In the genomic region with DNA sequence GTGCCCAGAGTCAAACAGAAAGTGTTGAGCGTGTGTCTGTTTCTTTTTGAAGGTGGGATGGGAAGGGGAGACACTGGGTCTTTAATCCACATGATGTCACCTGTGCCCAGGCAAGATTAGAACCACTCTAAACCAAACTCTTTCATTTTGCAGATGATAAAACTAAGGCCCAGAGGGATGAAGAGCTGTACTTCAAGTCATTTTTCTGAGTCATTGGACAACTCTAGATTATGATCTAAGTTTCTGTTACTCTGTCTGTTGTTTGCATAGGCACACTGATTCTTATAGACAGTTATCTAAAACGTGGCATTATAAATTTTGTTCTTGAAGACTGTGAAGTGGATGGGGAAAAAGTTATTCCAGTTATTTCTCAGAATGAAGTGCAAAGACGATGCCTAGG, we compare ENCODE assay signal across 20 cellular contexts.
DNase-seq lines count a peak whose midpoint lies in the region; ATAC-seq and TF ChIP-seq lines count a peak whose summit lies in the region.
"Had no signal": no experiment of that assay in that cellular context is flagged by ENCODE, and none has a peak within 500 bp of the region (broad histone marks: within the 10 kb centered on the region; RNA-seq: fewer than 3 reads in every experiment).

No MANE protein-coding gene starts in this region.

- H3K4me1 ChIP-seq in DND-41 (ENCODE audit: insufficient read depth, low read length), result peaks cover 6% of the 10 kb centered on the region; the same call in 1 of the 2 replicates
- H3K4me1 ChIP-seq: Caco-2 had no signal

- H3K27ac ChIP-seq in DND-41 (ENCODE audit: low read length), result no peak overlapping the region
- H3K27ac ChIP-seq: 22Rv1, BLaER1, C4-2B had no signal

- no peak overlapping the region for H3K4me3 Mint-ChIP-seq in memory B cell
- H3K4me3 Mint-ChIP-seq: B cell; CD4-positive, CD25-positive, alpha-beta regulatory T cell; CD8-positive, alpha-beta T cell; GM23338; H9; HFFc6 had no signal

- H3K4me1 Mint-ChIP-seq in memory B cell, result peaks cover 18% of the 10 kb centered on the region
- H3K4me1 Mint-ChIP-seq: CD4-positive, CD25-positive, alpha-beta regulatory T cell had no signal

- no peak overlapping the region for H3K4me2 ChIP-seq in DND-41 (ENCODE audit: insufficient read depth, low read length)
- H3K4me2 ChIP-seq: BLaER1, GM23338 had no signal

- peaks cover 8% of the 10 kb centered on the region; the same call in 1 of the 2 replicates for H3K79me2 ChIP-seq in DND-41 (ENCODE audit: insufficient read depth, low read length)

- peaks cover 1% of the 10 kb centered on the region for H3K36me3 Mint-ChIP-seq in memory B cell
- H3K36me3 Mint-ChIP-seq: CD4-positive, CD25-positive, alpha-beta regulatory T cell; CD8-positive, alpha-beta T cell had no signal

- DNase-seq in DMS53 (lab: John Stamatoyannopoulos, UW) (peak; percentile 12), DMS53 treated with DMSO at 0.1 percent for 48 hours (lab: John Stamatoyannopoulos, UW; ENCODE audit: unreplicated experiment) (no peak), DND-41 (no peak), OCI-M1 (lab: John Stamatoyannopoulos, UW) (peak; percentile 85), memory B cell (ENCODE audit: low spot score in 2 of 2) (no peak), amygdala (lab: John Stamatoyannopoulos, UW) (no peak), SW 1271 (lab: John Stamatoyannopoulos, UW) (no peak)
- DNase-seq: Caco-2; CD4-positive, CD25-positive, alpha-beta regulatory T cell; CD8-positive, alpha-beta T cell; DMS153; DMS79 treated with DMSO at 0.1 percent for 48 hours; H9; HFFc6 had no signal

- no peak overlapping the region for H3K4me3 ChIP-seq in DND-41 (ENCODE audit: low read depth in 1 of 2, low read length in 2 of 2)
- H3K4me3 ChIP-seq: BLaER1, GM23338 had no signal

- no peaks in the 10 kb centered on the region for H4K20me1 ChIP-seq in DND-41 (ENCODE audit: insufficient read depth, low read length)
- H4K20me1 ChIP-seq: BLaER1 had no signal

- H3K36me3 ChIP-seq in DND-41 (ENCODE audit: insufficient read depth, low read length), result no peaks in the 10 kb centered on the region
- H3K36me3 ChIP-seq: BLaER1 had no signal

- peaks cover 3% of the 10 kb centered on the region for H3K9me3 ChIP-seq in DND-41 (ENCODE audit: insufficient read depth, low read length, severe bottlenecking)
- H3K9me3 ChIP-seq: BLaER1, Caco-2 had no signal

- H3K27me3 ChIP-seq in DND-41 (ENCODE audit: insufficient read depth, low read length, poor library complexity), result no peaks in the 10 kb centered on the region
- H3K27me3 ChIP-seq: BLaER1 had no signal

- H3K27me3 Mint-ChIP-seq in memory B cell, result no peaks in the 10 kb centered on the region
- H3K27me3 Mint-ChIP-seq: B cell had no signal

- H3K9me3 Mint-ChIP-seq in memory B cell, result no peaks in the 10 kb centered on the region
- H3K9me3 Mint-ChIP-seq: CD8-positive, alpha-beta T cell; GM23338; H9; HFFc6 had no signal

- TF ChIP-seq CTCF in DND-41 (IDR thresholded peaks at IDR 0.05; ENCODE audit: borderline replicate concordance, extremely low read depth, low read length, poor library complexity, severe bottlenecking), result no peak

- peak overlapping the region; percentile 9 for H3K27ac Mint-ChIP-seq in memory B cell
- H3K27ac Mint-ChIP-seq: B cell; CD4-positive, CD25-positive, alpha-beta regulatory T cell; CD8-positive, alpha-beta T cell; GM23338; H9; HFFc6 had no signal

- no peak overlapping the region for H2AFZ ChIP-seq in DND-41 (ENCODE audit: low read depth, low read length)
- H2AFZ ChIP-seq: GM23338 had no signal

- ATAC-seq in DND-41 (ENCODE audit: insufficient read depth, low read depth), result peak; percentile 53; the same call in 2 of the 3 replicates
- no peak for ATAC-seq in memory B cell (ENCODE audit: low read depth)
- ATAC-seq: CD8-positive, alpha-beta T cell; GM23338; HCT116 had no signal

- no peak overlapping the region for H3K9ac ChIP-seq in DND-41 (ENCODE audit: low read depth, low read length)
- H3K9ac ChIP-seq: BLaER1 had no signal

Comparison
In these comparisons a context has a peak if more than half of its experiments do, and no peak if none do; other contexts are left out.
1. DNase-seq: peak in DMS53 (single experiment) and OCI-M1 (single experiment); none in DMS53 treated with DMSO at 0.1 percent for 48 hours (single experiment), DND-41 (single experiment), memory B cell (0 of 2), amygdala (0 of 56) and SW 1271 (0 of 2).